Comparison of ENCODE assay signal across 16 cellular contexts in the genomic region with DNA sequence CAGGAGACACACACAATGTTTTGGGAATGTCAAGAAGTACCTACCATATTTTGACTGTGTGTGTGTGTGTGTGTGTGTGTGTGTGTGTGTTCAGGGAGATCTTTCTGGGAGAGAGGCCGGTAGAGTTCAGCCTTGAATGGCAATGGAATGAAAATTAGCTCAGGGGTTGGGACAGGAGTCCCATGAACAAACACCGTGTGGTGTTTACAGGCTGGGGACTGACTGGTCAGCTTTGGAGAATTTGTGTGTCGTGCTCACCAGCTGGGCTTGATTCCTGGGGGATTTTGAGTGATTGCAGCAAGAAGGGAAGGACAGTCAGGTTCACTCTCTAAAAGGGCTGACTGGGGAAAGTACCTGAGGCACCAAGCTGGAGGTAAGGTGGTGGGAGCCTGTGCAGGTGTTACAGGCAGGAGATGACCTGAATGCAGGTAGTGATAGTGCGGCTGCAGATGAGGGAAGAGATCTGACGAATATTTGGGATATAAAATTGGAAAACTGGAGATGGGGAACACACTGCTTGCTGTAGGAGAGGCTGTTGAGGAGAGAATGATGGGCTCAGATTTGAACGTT. TPM values are rescaled to one million over a fixed set of nuclear protein-coding genes. Genes with fewer than 3 reads are reported as not detected.
DNase-seq lines count a peak whose midpoint lies in the region; ATAC-seq and TF ChIP-seq lines count a peak whose summit lies in the region.
"Had no signal": no experiment of that assay in that cellular context is flagged by ENCODE, and none has a peak within 500 bp of the region (broad histone marks: within the 10 kb centered on the region; RNA-seq: fewer than 3 reads in every experiment).

No MANE protein-coding gene starts in this region.

- H2AK5ac ChIP-seq in mesenchymal stem cell (ENCODE audit: low read length, severe bottlenecking) = no peak overlapping the region

- H3K18ac ChIP-seq in mesenchymal stem cell (ENCODE audit: low read depth in 1 of 2, low read length in 2 of 2) = no peak overlapping the region

- peak overlapping the region in 1 of 2 experiments; percentile 43 for H2BK12ac ChIP-seq in mesenchymal stem cell (ENCODE audit: low read length in 2 of 2)

- TF ChIP-seq CTCF in GM23338 (conservative IDR thresholded peaks at IDR 0.05; ENCODE audit: low read depth in 2 of 2) (no peak), body of pancreas (IDR thresholded peaks at IDR 0.05) (no peak), stomach (IDR thresholded peaks at IDR 0.05) (no peak)

- intact Hi-C loops in body of pancreas (cut with DNase I) = no loop called here
- intact Hi-C loops in stomach (cut with DNase I; ENCODE audit: low total_unique reads) = no loop called here
- intact Hi-C loops in Right ventricle myocardium superior (cut with DNase I) = no loop called here

- H3K23ac ChIP-seq in mesenchymal stem cell (ENCODE audit: low read length in 2 of 2) = no peak overlapping the region

- H3K4me1 ChIP-seq in GM23338 (ENCODE audit: insufficient read depth) (peaks cover 32% of the 10 kb centered on the region), body of pancreas (peaks cover 15% of the 10 kb centered on the region), mesenchymal stem cell (ENCODE audit: control insufficient read depth, insufficient read depth, low read depth, low read length) (peaks cover 8% of the 10 kb centered on the region), stomach (peaks cover 12 to 41% (median 26%) of the 10 kb centered on the region in 4 donors)

- no peak for TF ChIP-seq POLR2A in body of pancreas (IDR thresholded peaks at IDR 0.05)
- no peak for TF ChIP-seq POLR2A in stomach (IDR thresholded peaks at IDR 0.05)

- H3K36me3 Mint-ChIP-seq in GM23338 (ENCODE audit: low read depth) = peaks cover 11% of the 10 kb centered on the region

- H3F3A ChIP-seq in GM23338 (replicated peaks; ENCODE audit: low read depth) = no peaks in the 10 kb centered on the region

- H2AFZ ChIP-seq in GM23338 (peak overlapping the region; percentile 88), mesenchymal stem cell (ENCODE audit: low read depth, low read length) (no peak overlapping the region)

- no peak overlapping the region for H3K4me3 Mint-ChIP-seq in GM23338
- H3K4me3 Mint-ChIP-seq: activated CD4-positive, alpha-beta T cell treated with anti-CD3 and anti-CD28 coated beads, Interleukin-2, amount 10 ng/mL, durations not matched to agents 7 days and 5 days had no signal

- ATAC-seq in GM23338 (no peak), body of pancreas (no peak), Right ventricle myocardium superior (ENCODE audit: poor library complexity) (no peak)
- ATAC-seq: psoas muscle had no signal

- no peak for TF ChIP-seq EP300 in stomach (IDR thresholded peaks at IDR 0.05)

- no peak for DNase-seq in GM23338 (ENCODE audit: low spot score)
- peak; percentile 19 to 61 (median 26) for DNase-seq in body of pancreas
- peak; percentile 64 for DNase-seq in mesenchymal stem cell
- no peak for DNase-seq in stomach
- no peak for DNase-seq in central memory CD4-positive, alpha-beta T cell
- DNase-seq in Right ventricle myocardium superior = no peak
- DNase-seq in NK-92 (lab: John Stamatoyannopoulos, UW; ENCODE audit: unreplicated experiment) = no peak
- DNase-seq: activated CD4-positive, alpha-beta T cell treated with anti-CD3 and anti-CD28 coated beads, Interleukin-2, amount 10 ng/mL, durations not matched to agents 7 days and 5 days; DND-41; H7; kidney glomerular epithelial cell; NCI-H2029; NCI-H524; psoas muscle; SJCRH30 had no signal

- H3K79me2 ChIP-seq in GM23338 (replicated peaks; ENCODE audit: insufficient read depth) = peaks cover 20% of the 10 kb centered on the region

- no peak overlapping the region for H2BK5ac ChIP-seq in mesenchymal stem cell (ENCODE audit: low read depth, low read length, poor library complexity, severe bottlenecking)

- no peak overlapping the region for H3K4me2 ChIP-seq in GM23338
- H3K4me2 ChIP-seq in mesenchymal stem cell (ENCODE audit: low read length, poor library complexity, severe bottlenecking) = no peak overlapping the region

- no peaks in the 10 kb centered on the region; the same call in 1 of the 2 replicates for H3K36me3 ChIP-seq in GM23338 (ENCODE audit: insufficient read depth)
- no peaks in the 10 kb centered on the region for H3K36me3 ChIP-seq in body of pancreas (replicated peaks in 1 of 2; ENCODE audit: insufficient read depth in 1 of 2, low read depth in 2 of 2)
- H3K36me3 ChIP-seq in mesenchymal stem cell (ENCODE audit: control insufficient read depth in 1 of 2, insufficient read depth in 2 of 2, low read depth in 1 of 2, low read length in 2 of 2) = no peaks in the 10 kb centered on the region
- H3K36me3 ChIP-seq in stomach = no peaks in the 10 kb centered on the region
- H3K36me3 ChIP-seq: SJCRH30 had no signal

- 0 out of 2 replicates have a peak, but pooled peaks cover 14% of the 10 kb centered on the region for H3K9me2 ChIP-seq in GM23338 (ENCODE audit: insufficient read depth)

- no peak overlapping the region for H3K9ac ChIP-seq in mesenchymal stem cell (ENCODE audit: low read length)
- H3K9ac ChIP-seq: BLaER1 treated with 17β-estradiol and CSF1 and Interleukin-3, amounts not matched to agents 10 nM and 100 nM had no signal

- 17 to 18% methylated on average over 5 to 6 of the region's 6 CpGs for WGBS in body of pancreas, 2 donors
- WGBS in mesenchymal stem cell = 46% methylated on average over 6 of the region's 6 CpGs
- 24 to 41% (median 35%) methylated on average over 5 to 6 of the region's 6 CpGs for WGBS in stomach, 5 donors

- peaks cover 56% of the 10 kb centered on the region for H3K4me1 Mint-ChIP-seq in GM23338

- peaks cover 17% of the 10 kb centered on the region for H4K20me1 ChIP-seq in GM23338 (replicated peaks; ENCODE audit: insufficient read depth)

- H3K27me3 ChIP-seq in GM23338 (ENCODE audit: insufficient read depth) (no peaks in the 10 kb centered on the region), body of pancreas (no peaks in the 10 kb centered on the region), mesenchymal stem cell (ENCODE audit: control insufficient read depth in 1 of 2, insufficient read depth in 1 of 2, low read length in 2 of 2) (no peaks in the 10 kb centered on the region), stomach (no peaks in the 10 kb centered on the region)
- H3K27me3 ChIP-seq: BLaER1 treated with 17β-estradiol and CSF1 and Interleukin-3, amounts not matched to agents 10 nM and 100 nM; SJCRH30 had no signal

- H2BK15ac ChIP-seq in mesenchymal stem cell (ENCODE audit: low read depth, poor library complexity, severe bottlenecking) = peak overlapping the region; percentile 15

- peaks cover 13% of the 10 kb centered on the region for H3K27me3 Mint-ChIP-seq in GM23338 (ENCODE audit: insufficient read depth, low read depth, poor library complexity)
- H3K27me3 Mint-ChIP-seq: activated CD4-positive, alpha-beta T cell treated with anti-CD3 and anti-CD28 coated beads, Interleukin-2, amount 10 ng/mL, durations not matched to agents 7 days and 5 days had no signal

- no peak overlapping the region for H3K4ac ChIP-seq in mesenchymal stem cell (ENCODE audit: low read depth in 1 of 2, low read length in 2 of 2)

- H3K27ac ChIP-seq in GM23338 (ENCODE audit: low read depth) (no peak overlapping the region), body of pancreas (peak overlapping the region in 3 of 4 donors; percentile 2 to 49 (median 10)), mesenchymal stem cell (ENCODE audit: low read length, poor library complexity, severe bottlenecking) (no peak overlapping the region), stomach (peak overlapping the region in 3 of 5 donors; percentile 5 to 94 (median 35))
- H3K27ac ChIP-seq: BLaER1 treated with 17β-estradiol and CSF1 and Interleukin-3, amounts not matched to agents 10 nM and 100 nM; psoas muscle; SJCRH30 had no signal

- peak overlapping the region; percentile 31 for H4K8ac ChIP-seq in mesenchymal stem cell (ENCODE audit: low read length)

- no peak overlapping the region for H3K4me3 ChIP-seq in GM23338
- no peak overlapping the region for H3K4me3 ChIP-seq in body of pancreas
- H3K4me3 ChIP-seq in mesenchymal stem cell (ENCODE audit: insufficient read depth in 1 of 2, low read depth in 1 of 2, low read length in 2 of 2) = no peak overlapping the region
- H3K4me3 ChIP-seq in stomach = no peak overlapping the region
- H3K4me3 ChIP-seq: BLaER1 treated with 17β-estradiol and CSF1 and Interleukin-3, amounts not matched to agents 10 nM and 100 nM; psoas muscle; SJCRH30 had no signal

- no peaks in the 10 kb centered on the region for H3K9me3 ChIP-seq in body of pancreas
- no peaks in the 10 kb centered on the region for H3K9me3 ChIP-seq in mesenchymal stem cell (ENCODE audit: control insufficient read depth, low read length)
- H3K9me3 ChIP-seq in stomach = no peaks in the 10 kb centered on the region
- H3K9me3 ChIP-seq: SJCRH30 had no signal

- no peak overlapping the region for H4K91ac ChIP-seq in mesenchymal stem cell (ENCODE audit: low read length)

- no peak overlapping the region for H3K14ac ChIP-seq in mesenchymal stem cell (ENCODE audit: low read length in 2 of 2)

- no peak overlapping the region for H3K27ac Mint-ChIP-seq in GM23338

- peaks cover 2% of the 10 kb centered on the region; the same call in 1 of the 3 replicates for H3K9me3 Mint-ChIP-seq in GM23338

- H2BK120ac ChIP-seq in mesenchymal stem cell (ENCODE audit: low read depth, low read length) = no peak overlapping the region

- no peaks in the 10 kb centered on the region for H3K79me1 ChIP-seq in mesenchymal stem cell (replicated peaks; ENCODE audit: low read length, poor library complexity, severe bottlenecking)

RNA-seq across cellular contexts. Expression of a gene that starts 2.5 kb away (rescaled TPM):
- 53.6 and 66.4 TPM in 2 replicates for total RNA-seq in GM23338 (2014; rRNA removed; shearing (Covaris generic))
- polyA plus RNA-seq in GM23338 (2016; fragmentation: Nextera tagmentation; extraction: Ambion mirVana) = 18.5 and 19.3 TPM in 2 replicates
- 1 to 10 TPM; 7.0 to 9.2 TPM for total RNA-seq in body of pancreas
- 13.5 TPM for polyA plus RNA-seq in mesenchymal stem cell (2013, experiment 1 of 2)
- 14.4 TPM for polyA plus RNA-seq in mesenchymal stem cell (2013, experiment 2 of 2)
- 10 to 100 TPM in 4 of 5 donors, 1 to 10 TPM in 1; 8.1 to 24.6 (median 14.3) TPM for total RNA-seq in stomach
- polyA plus RNA-seq in stomach = 1 to 10 TPM; 4.2 to 6.0 (median 5.0) TPM
- 6.8 TPM for total RNA-seq in Right ventricle myocardium superior

Comparison
In these comparisons a context has a peak if more than half of its experiments do, and no peak if none do; other contexts are left out.
1. DNase-seq: peak in body of pancreas (4 of 4) and mesenchymal stem cell (single experiment); none in GM23338 (single experiment), stomach (single experiment), central memory CD4-positive, alpha-beta T cell (single experiment), Right ventricle myocardium superior (single experiment) and NK-92 (single experiment).
2. H3K27ac ChIP-seq: peak in body of pancreas (3 of 4) and stomach (3 of 5); none in GM23338 (single experiment) and mesenchymal stem cell (single experiment).